Comparison of ENCODE assay signal across 25 cellular contexts in genomic region chr20:49415664-49416044, GRCh38.
A peak's percentile ranks its signal among the peaks of the same experiment; 100 is the strongest.
DNase-seq lines count a peak whose midpoint lies in the region; ATAC-seq, FAIRE-seq and TF ChIP-seq lines count a peak whose summit lies in the region.
"Had no signal": no experiment of that assay in that cellular context is flagged by ENCODE, and none has a peak within 500 bp of the region (broad histone marks: within the 10 kb centered on the region; RNA-seq: fewer than 3 reads in every experiment).

No MANE protein-coding gene starts in this region.

- H3K4me1 ChIP-seq in K562 (replicated peaks in 1 of 2; ENCODE audit: control insufficient read depth in 2 of 2, insufficient read depth in 2 of 2, low read length in 2 of 2): peaks cover 0 to 2% of the 10 kb centered on the region in 2 experiments; a peak in 1 of 5 replicates
- peaks cover 32 to 100% (median 99%) of the 10 kb centered on the region in 4 donors for H3K4me1 ChIP-seq in esophagus muscularis mucosa
- H3K4me1 ChIP-seq in rectal smooth muscle tissue (ENCODE audit: control insufficient read depth, insufficient read depth, low read length): peaks cover 72% of the 10 kb centered on the region
- H3K4me1 ChIP-seq in uterus: peaks cover 5 to 7% of the 10 kb centered on the region in 2 donors

- 0% methylated on average over 8 of the region's 8 CpGs for WGBS in K562 (ENCODE audit: insufficient coverage, low coverage, missing lambda C conversion rate)
- 48% methylated on average over 8 of the region's 8 CpGs for WGBS in esophagus muscularis mucosa

- ATAC-seq in K562 (no peak), HG02678 (IDR thresholded peaks at IDR 0.05; ENCODE audit: unreplicated experiment) (no peak)

- H3K27me3 ChIP-seq in K562 (ENCODE audit: control insufficient read depth in 2 of 2, insufficient read depth in 2 of 2, low read length in 2 of 2): peaks cover 22 to 56% of the 10 kb centered on the region in 2 experiments; a peak in 4 of 5 replicates
- no peaks in the 10 kb centered on the region for H3K27me3 ChIP-seq in esophagus muscularis mucosa
- no peaks in the 10 kb centered on the region for H3K27me3 ChIP-seq in rectal smooth muscle tissue (ENCODE audit: control insufficient read depth, insufficient read depth, low read length)
- H3K27me3 ChIP-seq in uterus: no peaks in the 10 kb centered on the region
- H3K27me3 ChIP-seq: SJSA1 had no signal

- no peak overlapping the region for H3K4me2 ChIP-seq in K562 (ENCODE audit: insufficient read depth, low read length)
- H3K4me2 ChIP-seq: KMS-11, PC-9 had no signal

- no peak overlapping the region for H2AFZ ChIP-seq in K562 (ENCODE audit: low read depth, low read length)
- H2AFZ ChIP-seq: PC-9 had no signal

- TF ChIP-seq RAD21 in K562 (CRISPR knock-in tag; conservative IDR thresholded peaks at IDR 0.05 in 1 of 2, IDR thresholded peaks at IDR 0.05 in 1 of 2): no peak

- no peaks in the 10 kb centered on the region for H3K79me2 ChIP-seq in K562 (ENCODE audit: control insufficient read depth, insufficient read depth, low read length)

- H3K27ac ChIP-seq in K562 (ENCODE audit: extremely low read depth, low read depth, low read length) (no peak overlapping the region), esophagus muscularis mucosa (replicated peaks in 1 of 4) (peak overlapping the region; percentile 79 to 91 (median 82)), rectal smooth muscle tissue (ENCODE audit: low read depth, low read length) (peak overlapping the region; percentile 94), uterus (peak overlapping the region; percentile 84 to 85)
- H3K27ac ChIP-seq: KMS-11, PC-9, SJSA1 had no signal

- H4K20me1 ChIP-seq in K562 (replicated peaks; ENCODE audit: control insufficient read depth, insufficient read depth, low read length): peaks cover 18% of the 10 kb centered on the region; the same call in 1 of the 2 replicates

- CTCF ChIA-PET in K562 (lab: Yijun Ruan, JAX; ENCODE audit: low intra/inter-chr PET ratio): no interaction called here

- TF ChIP-seq POLR2A in K562 (conservative IDR thresholded peaks at IDR 0.05) (no peak), esophagus muscularis mucosa (IDR thresholded peaks at IDR 0.05; ENCODE audit: low read depth) (no peak), uterus (IDR thresholded peaks at IDR 0.05) (no peak)

- POLR2A ChIA-PET in K562 (lab: Yijun Ruan, JAX): interaction anchor here (0.6 kb wide), 1 partner anchor 125 kb away, joined by 3 read pairs; no protein-coding TSS in a partner anchor

- H3K4me3 ChIP-seq in K562: no peak overlapping the region
- peak overlapping the region in 1 of 4 donors; percentile 3 for H3K4me3 ChIP-seq in esophagus muscularis mucosa
- no peak overlapping the region for H3K4me3 ChIP-seq in rectal smooth muscle tissue (ENCODE audit: low read length)
- H3K4me3 ChIP-seq in uterus: no peak overlapping the region
- H3K4me3 ChIP-seq: PC-9, SJSA1 had no signal

- intact Hi-C loops in K562 (cut with micrococcal nuclease) (no loop called here), esophagus muscularis mucosa (cut with DNase I) (no loop called here), uterus (cut with DNase I; ENCODE audit: low total_unique reads) (no loop called here)

- H3K9ac ChIP-seq in K562 (ENCODE audit: insufficient read depth in 1 of 2, low read depth in 2 of 2, low read length in 2 of 2): no peak overlapping the region
- H3K9ac ChIP-seq in rectal smooth muscle tissue (ENCODE audit: low read length): no peak overlapping the region
- H3K9ac ChIP-seq: KMS-11 had no signal

- in situ Hi-C loops in K562 (cut with MboI): no loop called here

- H3K36me3 ChIP-seq in K562 (ENCODE audit: control insufficient read depth, insufficient read depth, low read length) (no peaks in the 10 kb centered on the region), esophagus muscularis mucosa (no peaks in the 10 kb centered on the region), rectal smooth muscle tissue (ENCODE audit: control insufficient read depth, insufficient read depth, low read length) (no peaks in the 10 kb centered on the region), uterus (no peaks in the 10 kb centered on the region)
- H3K36me3 ChIP-seq: SJSA1 had no signal

- H3K9me3 ChIP-seq in K562 (replicated peaks; ENCODE audit: control insufficient read depth, insufficient read depth, low read depth, low read length): no peaks in the 10 kb centered on the region
- H3K9me3 ChIP-seq in esophagus muscularis mucosa: no peaks in the 10 kb centered on the region
- H3K9me3 ChIP-seq in uterus: no peaks in the 10 kb centered on the region
- H3K9me3 ChIP-seq: SJSA1 had no signal

- no TSS peak for BruUV-seq in K562 (replicated peaks; lab: Mats Ljungman, UMichigan)

- no peak for FAIRE-seq in K562 (lab: Jason Lieb, UNC)
- FAIRE-seq: GM12892 had no signal

- TF ChIP-seq CTCF in K562 (IDR thresholded peaks at IDR 0.05 in 2 of 3, conservative IDR thresholded peaks at IDR 0.05 in 1 of 3; ENCODE audit: insufficient read depth in 2 of 3, low read depth in 1 of 3, low read length in 3 of 3): no peak
- TF ChIP-seq CTCF in esophagus muscularis mucosa (IDR thresholded peaks at IDR 0.05): no peak
- no peak for TF ChIP-seq CTCF in uterus (IDR thresholded peaks at IDR 0.05)

- DNase-seq in K562 (ENCODE audit: extremely low read depth in 1 of 4, low spot score in 3 of 4) (no peak), esophagus muscularis mucosa (ENCODE audit: extremely low spot score) (no peak), uterus (no peak), NCI-H146 (lab: John Stamatoyannopoulos, UW) (no peak), SKM-1 treated with dmso at 0.1 percent for 144 hours (lab: John Stamatoyannopoulos, UW; ENCODE audit: unreplicated experiment) (no peak)
- DNase-seq: Calu3, DMS153, DND-41, GOT3, HCEC 1CT, IMR-90, MM.1S, NCI-H1694, NCI-H2081, NCI-H2171, NCI-H226, NCI-H510A treated with DMSO at 0.1 percent for 48 hours, NCI-H748 treated with DMSO at 0.1 percent for 48 hours, PC-9, Right ventricle myocardium superior had no signal

- TF ChIP-seq EP300 in K562 (IDR thresholded peaks at IDR 0.05; ENCODE audit: low read length): no peak
- no peak for TF ChIP-seq EP300 in esophagus muscularis mucosa (IDR thresholded peaks at IDR 0.05)

- no peaks in the 10 kb centered on the region for H3K9me1 ChIP-seq in K562 (ENCODE audit: control insufficient read depth, insufficient read depth, low read length)

TF ChIP-seq in K562, 482 proteins besides CTCF, POLR2A, EP300 and RAD21:
- no peak for TF ChIP-seq ZNF232 (CRISPR knock-in tag; IDR thresholded peaks at IDR 0.05)
- TF ChIP-seq RBM25 (IDR thresholded peaks at IDR 0.05; ENCODE audit: low read depth, low read length, severe bottlenecking): peak; percentile 50
- TF ChIP-seq EWSR1 (IDR thresholded peaks at IDR 0.05; ENCODE audit: borderline replicate concordance, low read depth, partially characterized antibody): no peak
- TF ChIP-seq ZFP36 (IDR thresholded peaks at IDR 0.05; ENCODE audit: low read depth, low read length, partially characterized antibody): peak; percentile 23
